ENCODE assay signal across 13 cellular contexts in the genomic region with DNA sequence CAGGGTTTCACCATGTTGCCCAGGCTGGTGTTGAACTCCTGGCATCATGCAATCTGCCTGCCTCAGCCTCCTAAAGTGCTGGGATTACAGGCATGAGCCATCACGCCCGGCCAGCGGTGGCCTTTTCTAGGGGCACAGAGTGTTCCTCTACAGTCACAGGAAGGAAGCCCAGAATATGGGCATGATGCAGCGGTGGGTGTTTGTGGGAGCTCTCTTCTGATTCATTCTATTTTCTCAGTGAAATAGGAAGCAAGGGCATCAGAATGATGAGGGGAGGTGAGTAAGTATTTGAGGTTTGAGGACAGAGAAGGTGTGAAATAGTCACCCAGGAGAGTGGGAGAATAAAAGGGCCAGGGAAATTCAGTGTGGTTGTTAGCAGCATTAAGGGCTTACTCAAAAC.
DNase-seq lines count a peak whose midpoint lies in the region; ATAC-seq and TF ChIP-seq lines count a peak whose summit lies in the region.
"Had no signal": no experiment of that assay in that cellular context is flagged by ENCODE, and none has a peak within 500 bp of the region (broad histone marks: within the 10 kb centered on the region; RNA-seq: fewer than 3 reads in every experiment).

No MANE protein-coding gene starts in this region.

- H3K27me3 ChIP-seq in dorsolateral prefrontal cortex, result no peaks in the 10 kb centered on the region
- H3K27me3 ChIP-seq: uterus had no signal

- no peak for TF ChIP-seq CTCF in dorsolateral prefrontal cortex (IDR thresholded peaks at IDR 0.05 in 54 of 56, conservative IDR thresholded peaks at IDR 0.05 in 2 of 56; ENCODE audit: low read depth in 1 of 56, partially characterized antibody in 56 of 56)

- H3K27ac ChIP-seq in dorsolateral prefrontal cortex, result peak overlapping the region in 54 of 59 donors; percentile 16 to 99 (median 96)

- DNase-seq in HT1080 (ENCODE audit: low read depth) (peak; percentile 90), dorsolateral prefrontal cortex (peak in 6 of 10 donors; percentile 28 to 73 (median 54)), SKM-1 (lab: John Stamatoyannopoulos, UW; ENCODE audit: unreplicated experiment) (no peak), NCI-H2171 (lab: John Stamatoyannopoulos, UW) (no peak)
- peak; percentile 54 for DNase-seq in activated CD8-positive, alpha-beta memory T cell treated with anti-CD3 and anti-CD28 coated beads, Interleukin-2, amount 50 U/mL, for 4 hours
- DNase-seq in stimulated activated CD4-positive, alpha-beta T cell treated with anti-CD3 and anti-CD28 coated beads, Interleukin-4, amount 100 ng/mL, for 24 hours, result peak; percentile 76
- no peak for DNase-seq in effector CD4-positive, alpha-beta T cell
- DNase-seq: KG1, midbrain, NCI-H524 treated with DMSO at 0.1 percent for 48 hours, right cardiac atrium, uterus had no signal

- intact Hi-C loops in dorsolateral prefrontal cortex (cut with DNase I), result loop anchor here (5.0 kb wide), 2 partner anchors 69 to 139 kb away; a partner anchor contains a TSS

- ATAC-seq in HG03175 (IDR thresholded peaks at IDR 0.05; ENCODE audit: unreplicated experiment), result no peak
- ATAC-seq: right cardiac atrium had no signal

- no peak overlapping the region for H3K4me3 ChIP-seq in dorsolateral prefrontal cortex
- H3K4me3 ChIP-seq: uterus had no signal

Comparison
In these comparisons a context has a peak if more than half of its experiments do, and no peak if none do; other contexts are left out.
1. DNase-seq: peak in HT1080 (single experiment), activated CD8-positive, alpha-beta memory T cell treated with anti-CD3 and anti-CD28 coated beads, Interleukin-2, amount 50 U/mL, for 4 hours (single experiment), dorsolateral prefrontal cortex (6 of 10) and stimulated activated CD4-positive, alpha-beta T cell treated with anti-CD3 and anti-CD28 coated beads, Interleukin-4, amount 100 ng/mL, for 24 hours (single experiment); none in SKM-1 (single experiment), effector CD4-positive, alpha-beta T cell (single experiment) and NCI-H2171 (single experiment).